In the genomic region with DNA sequence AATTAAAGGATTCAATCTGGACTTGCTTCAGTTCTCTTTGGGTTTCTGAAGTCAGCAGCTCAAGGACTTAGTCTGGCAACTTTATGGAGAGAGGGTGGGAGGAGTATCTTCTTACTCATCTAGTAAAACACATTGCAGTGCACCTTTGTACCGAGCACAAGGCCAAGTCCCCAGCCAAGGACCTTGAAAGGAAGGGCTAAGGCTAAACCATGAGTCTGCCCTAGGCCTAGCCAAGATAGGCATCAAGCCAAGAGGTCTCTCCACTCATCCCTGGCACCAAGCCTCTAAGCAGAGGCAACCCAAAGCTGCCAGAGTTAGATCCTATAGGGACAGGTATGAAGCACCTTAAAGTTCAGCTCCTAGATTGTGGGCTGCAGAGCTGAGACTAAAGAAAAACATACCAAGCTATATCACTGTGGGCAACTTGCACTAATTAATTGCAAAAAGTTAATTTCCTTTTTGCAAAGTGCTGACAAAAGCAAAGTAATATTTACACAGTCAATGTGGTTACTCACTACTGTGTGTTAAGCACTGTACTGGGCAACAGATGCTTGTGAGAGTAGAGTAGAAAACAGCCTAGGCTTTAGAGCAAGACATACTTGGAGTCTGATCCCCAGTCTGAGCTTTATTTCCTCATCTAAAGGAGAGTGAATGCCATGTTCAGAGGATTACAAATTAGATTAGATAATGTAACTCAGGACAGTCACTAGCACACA, we compare ENCODE assay signal across 13 cellular contexts. TPM values are rescaled to one million over a fixed set of nuclear protein-coding genes. Genes with fewer than 3 reads are reported as not detected.
DNase-seq lines count a peak whose midpoint lies in the region; ATAC-seq, FAIRE-seq and TF ChIP-seq lines count a peak whose summit lies in the region.
"Had no signal": no experiment of that assay in that cellular context is flagged by ENCODE, and none has a peak within 500 bp of the region (broad histone marks: within the 10 kb centered on the region; RNA-seq: fewer than 3 reads in every experiment).

No MANE protein-coding gene starts in this region.

- H3K4me3 Mint-ChIP-seq in activated CD4-positive, alpha-beta T cell treated with anti-CD3 and anti-CD28 coated beads for 36 hours: no peak overlapping the region
- H3K4me3 Mint-ChIP-seq: activated naive CD8-positive, alpha-beta T cell treated with anti-CD3 and anti-CD28 coated beads, Interleukin-2, amount 10 ng/mL, durations not matched to agents 7 days and 5 days had no signal

- H3K9me3 Mint-ChIP-seq in activated CD4-positive, alpha-beta T cell treated with anti-CD3 and anti-CD28 coated beads for 36 hours (ENCODE audit: low read depth): no peaks in the 10 kb centered on the region
- H3K9me3 Mint-ChIP-seq: activated naive CD8-positive, alpha-beta T cell treated with anti-CD3 and anti-CD28 coated beads, Interleukin-2, amount 10 ng/mL, durations not matched to agents 7 days and 5 days had no signal

- CTCF ChIA-PET in activated CD4-positive, alpha-beta T cell treated with anti-CD3 and anti-CD28 coated beads for 36 hours (lab: Charles Lee): interaction anchor here (0.7 to 1.4 kb wide), 3 partner anchors 13 to 243 kb away, joined by 3 to 5 read pairs (median 3); no protein-coding TSS in a partner anchor

- peaks cover 12% of the 10 kb centered on the region for H3F3A ChIP-seq in MM.1S (ENCODE audit: insufficient read depth, low read length)

- 0 out of 2 replicates have a peak, but pooled peaks cover 5% of the 10 kb centered on the region for H3K36me3 ChIP-seq in MM.1S (replicated peaks; ENCODE audit: insufficient read depth, low read length)
- no peaks in the 10 kb centered on the region for H3K36me3 ChIP-seq in colonic mucosa
- H3K36me3 ChIP-seq in pancreas: peaks cover 0 to 28% (median 3%) of the 10 kb centered on the region in 3 donors

- no peaks in the 10 kb centered on the region for H4K20me1 ChIP-seq in MM.1S (ENCODE audit: insufficient read depth, low read length)

- WGBS in pancreas, 2 donors: 14 to 18% methylated on average over 1 of the region's 1 CpG

- no peak for DNase-seq in activated CD4-positive, alpha-beta T cell treated with anti-CD3 and anti-CD28 coated beads for 36 hours
- no peak for DNase-seq in activated CD4-positive, alpha-beta T cell treated with anti-CD3 and anti-CD28 coated beads for 1 hour
- DNase-seq in MM.1S (peak; percentile 17), colonic mucosa (peak; percentile 75), pancreas (peak in 1 of 6 donors; percentile 21), NCI-H524 (lab: John Stamatoyannopoulos, UW) (no peak), SW480 (ENCODE audit: low spot score) (no peak), NCI-H146 treated with DMSO at 0.1 percent for 48 hours (lab: John Stamatoyannopoulos, UW; ENCODE audit: unreplicated experiment) (no peak)
- DNase-seq: activated naive CD8-positive, alpha-beta T cell treated with anti-CD3 and anti-CD28 coated beads, Interleukin-2, amount 10 ng/mL, durations not matched to agents 7 days and 5 days; NCI-H1417; stimulated activated CD4-positive, alpha-beta T cell treated with anti-CD3 and anti-CD28 coated beads, Interleukin-2, amount 100 ng/mL, for 48 hours had no signal

- H3K9ac ChIP-seq in MM.1S (ENCODE audit: low read length): no peak overlapping the region
- no peak overlapping the region for H3K9ac ChIP-seq in colonic mucosa (ENCODE audit: low read depth in 2 of 2, low read length in 2 of 2)

- peaks cover 28% of the 10 kb centered on the region for H3K36me3 Mint-ChIP-seq in activated CD4-positive, alpha-beta T cell treated with anti-CD3 and anti-CD28 coated beads for 36 hours (ENCODE audit: low read depth)

- H3K9me2 ChIP-seq in MM.1S (replicated peaks; ENCODE audit: insufficient read depth, low read length): no peaks in the 10 kb centered on the region

- H3K4me1 Mint-ChIP-seq in activated CD4-positive, alpha-beta T cell treated with anti-CD3 and anti-CD28 coated beads for 36 hours: peaks cover 9% of the 10 kb centered on the region
- H3K4me1 Mint-ChIP-seq: activated naive CD8-positive, alpha-beta T cell treated with anti-CD3 and anti-CD28 coated beads, Interleukin-2, amount 10 ng/mL, durations not matched to agents 7 days and 5 days had no signal

- H3K79me2 ChIP-seq in MM.1S (ENCODE audit: low read length): peaks cover 14% of the 10 kb centered on the region

- FAIRE-seq in pancreas (lab: Jason Lieb, UNC): no peak
- FAIRE-seq: endometrium had no signal

- peak overlapping the region; percentile 21 for H3K27ac Mint-ChIP-seq in activated CD4-positive, alpha-beta T cell treated with anti-CD3 and anti-CD28 coated beads for 36 hours
- H3K27ac Mint-ChIP-seq: activated naive CD8-positive, alpha-beta T cell treated with anti-CD3 and anti-CD28 coated beads, Interleukin-2, amount 10 ng/mL, durations not matched to agents 7 days and 5 days had no signal

- TF ChIP-seq CTCF in MM.1S (IDR thresholded peaks at IDR 0.05; ENCODE audit: low read length): no peak
- TF ChIP-seq CTCF in colonic mucosa (IDR thresholded peaks at IDR 0.05): no peak
- no peak for TF ChIP-seq CTCF in pancreas (IDR thresholded peaks at IDR 0.05)

- intact Hi-C loops in activated CD4-positive, alpha-beta T cell treated with anti-CD3 and anti-CD28 coated beads for 36 hours (cut with DNase I, micrococcal nuclease): no loop called here
- intact Hi-C loops in colonic mucosa (cut with DNase I): no loop called here
- intact Hi-C loops in pancreas (cut with DNase I): no loop called here

- H3K27ac ChIP-seq in MM.1S (ENCODE audit: low read length) (no peak overlapping the region), colonic mucosa (peak overlapping the region; percentile 8), pancreas (no peak overlapping the region)
- H3K27ac ChIP-seq: neutrophil had no signal

- H3K4me3 ChIP-seq in MM.1S (ENCODE audit: low read length): no peak overlapping the region
- no peak overlapping the region for H3K4me3 ChIP-seq in colonic mucosa
- no peak overlapping the region for H3K4me3 ChIP-seq in pancreas

- ATAC-seq in activated CD4-positive, alpha-beta T cell treated with anti-CD3 and anti-CD28 coated beads for 36 hours: no peak
- ATAC-seq in pancreas: peak; percentile 39 to 54 (median 49)

- no peaks in the 10 kb centered on the region for H3K27me3 Mint-ChIP-seq in activated CD4-positive, alpha-beta T cell treated with anti-CD3 and anti-CD28 coated beads for 36 hours
- H3K27me3 Mint-ChIP-seq: activated naive CD8-positive, alpha-beta T cell treated with anti-CD3 and anti-CD28 coated beads, Interleukin-2, amount 10 ng/mL, durations not matched to agents 7 days and 5 days had no signal

- H3K4me1 ChIP-seq in MM.1S (ENCODE audit: low read length): peaks cover 7% of the 10 kb centered on the region; the same call in 1 of the 2 replicates
- no peaks in the 10 kb centered on the region for H3K4me1 ChIP-seq in colonic mucosa
- H3K4me1 ChIP-seq in pancreas: no peaks in the 10 kb centered on the region

- H3K4me2 ChIP-seq in MM.1S (ENCODE audit: low read depth, low read length): no peak overlapping the region

- POLR2A ChIA-PET in activated CD4-positive, alpha-beta T cell treated with anti-CD3 and anti-CD28 coated beads for 36 hours (lab: Charles Lee): interaction anchor here (0.6 to 0.7 kb wide), 2 partner anchors 129 to 1029 kb away, joined by 3 read pairs; no protein-coding TSS in a partner anchor

- H3K9me3 ChIP-seq in MM.1S (replicated peaks; ENCODE audit: insufficient read depth, low read length) (no peaks in the 10 kb centered on the region), colonic mucosa (no peaks in the 10 kb centered on the region), pancreas (no peaks in the 10 kb centered on the region)
- H3K9me3 ChIP-seq: neutrophil had no signal

- no peak overlapping the region for H2AFZ ChIP-seq in MM.1S (ENCODE audit: low read length)

- H3K27me3 ChIP-seq in MM.1S (replicated peaks; ENCODE audit: insufficient read depth, low read length) (no peaks in the 10 kb centered on the region), colonic mucosa (no peaks in the 10 kb centered on the region), pancreas (no peaks in the 10 kb centered on the region)
- H3K27me3 ChIP-seq: neutrophil had no signal

RNA-seq across cellular contexts. Expression of a gene that starts 7.3 kb away (rescaled TPM):
- 100 to 1,000 TPM; 103 to 112 TPM for total RNA-seq in activated CD4-positive, alpha-beta T cell treated with anti-CD3 and anti-CD28 coated beads for 36 hours
- total RNA-seq in colonic mucosa (100 to 1,000 TPM in 1 of 2 donors, 10 to 100 TPM in 1; 60.8 to 111 TPM), pancreas (10 to 100 TPM; 19.0 to 37.7 (median 28.6) TPM)
- polyA plus RNA-seq in pancreas: 10 to 100 TPM; 43.5 to 47.8 TPM

RNA-seq across cellular contexts. Expression of a gene that starts 7.4 kb away (rescaled TPM):
- total RNA-seq in activated CD4-positive, alpha-beta T cell treated with anti-CD3 and anti-CD28 coated beads for 36 hours: 10 to 100 TPM; 34.2 to 34.8 TPM
- 10 to 100 TPM; 13.2 to 17.8 TPM for total RNA-seq in colonic mucosa
- total RNA-seq in pancreas: 10 to 100 TPM in 5 of 6 donors, 1 to 10 TPM in 1; 9.8 to 15.9 (median 11.4) TPM
- 10 to 100 TPM in 1 of 2 donors, 1 to 10 TPM in 1; 8.0 to 15.0 TPM for polyA plus RNA-seq in pancreas

Comparison
In these comparisons a context has a peak if more than half of its experiments do, and no peak if none do; other contexts are left out.
1. DNase-seq: peak in MM.1S (single experiment) and colonic mucosa (single experiment); none in activated CD4-positive, alpha-beta T cell treated with anti-CD3 and anti-CD28 coated beads for 36 hours (single experiment), activated CD4-positive, alpha-beta T cell treated with anti-CD3 and anti-CD28 coated beads for 1 hour (single experiment), NCI-H524 (0 of 2), SW480 (single experiment) and NCI-H146 treated with DMSO at 0.1 percent for 48 hours (single experiment).